In the genomic region with DNA sequence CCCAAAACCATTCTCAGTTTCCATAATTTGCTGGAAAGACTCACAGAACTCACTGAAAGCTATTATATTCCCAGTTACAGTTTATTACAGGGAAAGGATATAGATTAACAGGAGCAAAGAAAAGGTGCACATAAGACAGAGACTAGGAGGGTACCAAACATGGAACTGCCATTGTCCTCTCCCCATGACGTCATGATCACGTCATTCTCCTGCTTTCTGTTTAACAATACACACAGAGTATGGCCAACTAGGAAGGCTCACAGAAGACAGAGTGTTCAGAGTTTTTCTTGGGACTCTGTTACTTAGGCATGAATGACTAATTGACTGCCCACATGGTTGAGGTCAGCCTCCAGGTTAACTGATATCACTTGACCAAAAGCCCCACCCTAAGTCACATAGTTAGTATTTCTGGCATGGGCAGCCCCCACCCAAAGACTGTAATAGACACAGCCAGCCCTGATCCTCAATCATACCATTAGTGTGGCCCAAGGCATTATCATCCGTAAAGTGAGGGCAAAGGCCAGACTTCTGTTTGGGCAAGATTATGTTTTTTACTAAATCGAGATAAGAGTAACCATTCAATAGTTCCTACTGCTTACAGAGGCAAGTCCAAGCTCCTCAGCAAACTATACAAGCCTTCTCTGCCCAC, we compare ENCODE assay signal across 18 cellular contexts.
DNase-seq lines count a peak whose midpoint lies in the region; ATAC-seq, FAIRE-seq and TF ChIP-seq lines count a peak whose summit lies in the region.
"Had no signal": no experiment of that assay in that cellular context is flagged by ENCODE, and none has a peak within 500 bp of the region (broad histone marks: within the 10 kb centered on the region; RNA-seq: fewer than 3 reads in every experiment).

No MANE protein-coding gene starts in this region.

- H3K79me2 ChIP-seq in endothelial cell of umbilical vein (ENCODE audit: control insufficient read depth, insufficient read depth, low read length): peaks cover 28% of the 10 kb centered on the region

- intact Hi-C loops in endothelial cell of umbilical vein (cut with micrococcal nuclease): no loop called here

- H3K27me3 ChIP-seq in endothelial cell of umbilical vein (ENCODE audit: control insufficient read depth in 2 of 2, insufficient read depth in 2 of 2, low read length in 2 of 2): no peaks in the 10 kb centered on the region

- H3K9me3 Mint-ChIP-seq in progenitor cell of endocrine pancreas (ENCODE audit: low read depth): peaks cover 48% of the 10 kb centered on the region

- no peak overlapping the region for H3K4me2 ChIP-seq in endothelial cell of umbilical vein (ENCODE audit: insufficient read depth, low read length)

- H4K20me1 ChIP-seq in endothelial cell of umbilical vein (replicated peaks; ENCODE audit: control insufficient read depth, extremely low read depth, insufficient read depth, low read length): peaks cover 2% of the 10 kb centered on the region

- H3K27ac ChIP-seq in endothelial cell of umbilical vein (ENCODE audit: insufficient read depth, low read depth, low read length): no peak overlapping the region

- TF ChIP-seq POLR2A in H54 (IDR thresholded peaks at IDR 0.05; ENCODE audit: low read depth, low read length) (no peak), endothelial cell of umbilical vein (IDR thresholded peaks at IDR 0.05; ENCODE audit: low read depth, low read length) (no peak)

- FAIRE-seq in H54 (lab: Jason Lieb, UNC) (peak; percentile 84), endothelial cell of umbilical vein (lab: Jason Lieb, UNC) (no peak)
- FAIRE-seq: H1 had no signal

- H3K9me1 ChIP-seq in endothelial cell of umbilical vein (replicated peaks; ENCODE audit: control insufficient read depth, extremely low read depth, insufficient read depth, low read length): no peaks in the 10 kb centered on the region

- no peak overlapping the region for H3K4me3 Mint-ChIP-seq in progenitor cell of endocrine pancreas (ENCODE audit: low read depth)
- H3K4me3 Mint-ChIP-seq in T-helper 17 cell: no peak overlapping the region
- H3K4me3 Mint-ChIP-seq: CD14-positive monocyte had no signal

- no TSS peak for BruUV-seq in endothelial cell of umbilical vein (replicated peaks; lab: Mats Ljungman, UMichigan)

- no peak overlapping the region for H3K4me3 ChIP-seq in endothelial cell of umbilical vein (replicated peaks in 1 of 3; ENCODE audit: insufficient read depth in 1 of 3, low read depth in 1 of 3, low read length in 3 of 3)

- TF ChIP-seq CTCF in endothelial cell of umbilical vein (IDR thresholded peaks at IDR 0.05; ENCODE audit: extremely low read depth in 1 of 2, insufficient read depth in 1 of 2, low read depth in 1 of 2, low read length in 2 of 2) (no peak), progenitor cell of endocrine pancreas (IDR thresholded peaks at IDR 0.05; ENCODE audit: unreplicated experiment) (no peak)

- peaks cover 32% of the 10 kb centered on the region for H3K36me3 Mint-ChIP-seq in progenitor cell of endocrine pancreas (ENCODE audit: insufficient read depth)
- no peaks in the 10 kb centered on the region for H3K36me3 Mint-ChIP-seq in T-helper 17 cell (ENCODE audit: low read depth)

- no peak for DNase-seq in H54 (ENCODE audit: insufficient read length, low spot score)
- DNase-seq in OCI-M1 (lab: John Stamatoyannopoulos, UW): peak; percentile 95
- DNase-seq in endothelial cell of umbilical vein (ENCODE audit: low read depth, low spot score): no peak
- DNase-seq in progenitor cell of endocrine pancreas (ENCODE audit: low spot score, unreplicated experiment): no peak
- no peak for DNase-seq in T-helper 17 cell
- DNase-seq: ACHN, AML-193, MV-4-11, NCI-H1417 treated with DMSO at 0.1 percent for 48 hours, NCI-H1930, NCI-H446, NCI-H748 treated with DMSO at 0.1 percent for 48 hours, PC-3 had no signal

- peaks cover 14% of the 10 kb centered on the region for H3K4me1 Mint-ChIP-seq in progenitor cell of endocrine pancreas (ENCODE audit: low read depth)
- peaks cover 29% of the 10 kb centered on the region for H3K4me1 Mint-ChIP-seq in T-helper 17 cell
- H3K4me1 Mint-ChIP-seq: CD14-positive monocyte had no signal

- no peak overlapping the region for H3K9ac ChIP-seq in endothelial cell of umbilical vein (replicated peaks; ENCODE audit: extremely low read depth, insufficient read depth, low read length)

- no peaks in the 10 kb centered on the region for H3K9me3 ChIP-seq in endothelial cell of umbilical vein (replicated peaks; ENCODE audit: control insufficient read depth, insufficient read depth, low read length)
- peaks cover 4% of the 10 kb centered on the region for H3K9me3 ChIP-seq in T-helper 17 cell (ENCODE audit: control insufficient read depth, low read length, poor library complexity, severe bottlenecking)

- CTCF ChIA-PET in endothelial cell of umbilical vein (lab: Charles Lee): no interaction called here

- no peak overlapping the region for H2AFZ ChIP-seq in endothelial cell of umbilical vein (ENCODE audit: low read depth, low read length)

- POLR2A ChIA-PET in endothelial cell of umbilical vein (lab: Charles Lee): no interaction called here

- H3K27ac Mint-ChIP-seq in progenitor cell of endocrine pancreas (peak overlapping the region; percentile 29), T-helper 17 cell (no peak overlapping the region)
- H3K27ac Mint-ChIP-seq: CD14-positive monocyte had no signal

- H3K36me3 ChIP-seq in endothelial cell of umbilical vein (ENCODE audit: control insufficient read depth in 2 of 2, extremely low read depth in 1 of 2, insufficient read depth in 2 of 2, low read length in 2 of 2): no peaks in the 10 kb centered on the region

- dilution Hi-C loops in endothelial cell of umbilical vein (cut with MboI; ENCODE audit: extremely low pct_ligation_motif_present, low sequenced_read_pairs): no loop called here

- H3K4me1 ChIP-seq in endothelial cell of umbilical vein (ENCODE audit: control insufficient read depth, extremely low read depth, insufficient read depth, low read length): no peaks in the 10 kb centered on the region

- ATAC-seq in GM21723 (IDR thresholded peaks at IDR 0.05; ENCODE audit: unreplicated experiment): no peak
- no peak for ATAC-seq in GM18870 (IDR thresholded peaks at IDR 0.05; ENCODE audit: unreplicated experiment)
- no peak for ATAC-seq in T-helper 17 cell
- ATAC-seq in GM21515 (IDR thresholded peaks at IDR 0.05; ENCODE audit: unreplicated experiment): no peak
- ATAC-seq: PC-3 had no signal

- H3K27me3 Mint-ChIP-seq in progenitor cell of endocrine pancreas: no peaks in the 10 kb centered on the region
- H3K27me3 Mint-ChIP-seq in T-helper 17 cell: no peaks in the 10 kb centered on the region

TF ChIP-seq in endothelial cell of umbilical vein, 7 proteins besides CTCF, POLR2A, EP300 and RAD21:
- TF ChIP-seq JUN (IDR thresholded peaks at IDR 0.05; ENCODE audit: borderline replicate concordance, insufficient read depth, insufficient read length, low read depth) (peak; percentile 8), MYC (IDR thresholded peaks at IDR 0.05; ENCODE audit: low read depth, low read length) (no peak)
